1 cellular context compared by ENCODE assay signal in the genomic region with DNA sequence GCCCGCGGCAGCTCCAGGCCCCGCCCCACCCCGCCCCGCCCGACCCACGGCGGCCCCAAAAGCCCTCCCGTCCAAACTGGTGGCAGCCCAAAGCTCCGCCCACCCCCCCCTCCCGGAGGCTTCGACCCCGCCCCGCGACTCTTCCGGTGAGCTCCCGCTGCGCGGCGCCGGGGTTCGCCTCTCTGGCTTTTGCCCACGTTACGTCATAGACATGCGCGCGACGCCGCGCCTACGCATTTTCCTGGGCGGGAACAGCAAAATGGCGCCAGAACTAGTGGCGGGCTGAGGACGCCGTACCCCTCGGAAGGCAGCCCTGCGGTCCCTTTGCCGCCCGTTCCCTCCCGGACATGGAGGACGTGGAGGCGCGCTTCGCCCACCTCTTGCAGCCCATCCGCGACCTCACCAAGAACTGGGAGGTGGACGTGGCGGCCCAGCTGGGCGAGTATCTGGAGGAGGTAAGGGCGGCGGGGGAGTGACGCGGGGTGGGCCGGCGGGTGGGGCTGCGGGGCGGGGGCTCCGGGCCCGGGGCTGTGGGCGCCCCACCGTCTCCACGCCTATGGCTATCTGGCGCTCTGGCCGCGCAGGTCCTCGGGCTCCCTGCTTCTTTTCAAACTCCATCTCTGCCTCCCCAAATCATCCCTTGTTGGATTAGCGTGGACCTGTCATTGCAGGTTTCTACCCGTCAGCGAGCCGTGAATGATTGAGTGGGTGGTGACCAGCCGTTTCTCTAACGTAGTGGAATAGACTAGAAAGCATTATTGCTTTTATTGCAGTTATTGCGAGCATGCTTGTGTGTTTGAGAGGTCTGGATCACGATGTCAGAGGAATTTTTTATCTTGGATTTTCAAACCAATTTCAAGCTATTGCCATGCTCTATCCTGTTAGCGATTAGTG.
A peak's percentile ranks its signal among the peaks of the same experiment; 100 is the strongest.
TF ChIP-seq lines count a peak whose summit lies in the region.

A gene (plus strand): TSS at position 234 of the 894 bp plus-strand sequence. CDS start 114 bp downstream, at position 348.

TF ChIP-seq in K562, 482 proteins besides CTCF, POLR2A, EP300 and RAD21 (continued from another document and continues in another):
- TF ChIP-seq, protein P1, sequence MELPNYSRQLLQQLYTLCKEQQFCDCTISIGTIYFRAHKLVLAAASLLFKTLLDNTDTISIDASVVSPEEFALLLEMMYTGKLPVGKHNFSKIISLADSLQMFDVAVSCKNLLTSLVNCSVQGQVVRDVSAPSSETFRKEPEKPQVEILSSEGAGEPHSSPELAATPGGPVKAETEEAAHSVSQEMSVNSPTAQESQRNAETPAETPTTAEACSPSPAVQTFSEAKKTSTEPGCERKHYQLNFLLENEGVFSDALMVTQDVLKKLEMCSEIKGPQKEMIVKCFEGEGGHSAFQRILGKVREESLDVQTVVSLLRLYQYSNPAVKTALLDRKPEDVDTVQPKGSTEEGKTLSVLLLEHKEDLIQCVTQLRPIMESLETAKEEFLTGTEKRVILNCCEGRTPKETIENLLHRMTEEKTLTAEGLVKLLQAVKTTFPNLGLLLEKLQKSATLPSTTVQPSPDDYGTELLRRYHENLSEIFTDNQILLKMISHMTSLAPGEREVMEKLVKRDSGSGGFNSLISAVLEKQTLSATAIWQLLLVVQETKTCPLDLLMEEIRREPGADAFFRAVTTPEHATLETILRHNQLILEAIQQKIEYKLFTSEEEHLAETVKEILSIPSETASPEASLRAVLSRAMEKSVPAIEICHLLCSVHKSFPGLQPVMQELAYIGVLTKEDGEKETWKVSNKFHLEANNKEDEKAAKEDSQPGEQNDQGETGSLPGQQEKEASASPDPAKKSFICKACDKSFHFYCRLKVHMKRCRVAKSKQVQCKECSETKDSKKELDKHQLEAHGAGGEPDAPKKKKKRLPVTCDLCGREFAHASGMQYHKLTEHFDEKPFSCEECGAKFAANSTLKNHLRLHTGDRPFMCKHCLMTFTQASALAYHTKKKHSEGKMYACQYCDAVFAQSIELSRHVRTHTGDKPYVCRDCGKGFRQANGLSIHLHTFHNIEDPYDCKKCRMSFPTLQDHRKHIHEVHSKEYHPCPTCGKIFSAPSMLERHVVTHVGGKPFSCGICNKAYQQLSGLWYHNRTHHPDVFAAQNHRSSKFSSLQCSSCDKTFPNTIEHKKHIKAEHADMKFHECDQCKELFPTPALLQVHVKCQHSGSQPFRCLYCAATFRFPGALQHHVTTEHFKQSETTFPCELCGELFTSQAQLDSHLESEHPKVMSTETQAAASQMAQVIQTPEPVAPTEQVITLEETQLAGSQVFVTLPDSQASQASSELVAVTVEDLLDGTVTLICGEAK (IDR thresholded peaks at IDR 0.05): peak; percentile 68
- TF ChIP-seq, protein P1 (CRISPR knock-in tag; IDR thresholded peaks at IDR 0.05): no peak
- TF ChIP-seq TCF7L2 (IDR thresholded peaks at IDR 0.05; ENCODE audit: low read depth, low read length) (no peak), LARP7 (IDR thresholded peaks at IDR 0.05) (no peak), TCF3 (CRISPR knock-in tag; IDR thresholded peaks at IDR 0.05) (no peak), HDAC1 (IDR thresholded peaks at IDR 0.05) (peak in 1 of 2 experiments; percentile 86; a peak in 2 of 4 replicates), ELF2 (CRISPR knock-in tag; IDR thresholded peaks at IDR 0.05) (no peak), ZNF830 (CRISPR knock-in tag; IDR thresholded peaks at IDR 0.05) (no peak), TAF7 (tag; IDR thresholded peaks at IDR 0.05) (peak; percentile 88), E2F3 (CRISPR knock-in tag; IDR thresholded peaks at IDR 0.05) (peak; percentile 97), GABPB2 (CRISPR knock-in tag; conservative IDR thresholded peaks at IDR 0.05) (no peak), TAL1 (IDR thresholded peaks at IDR 0.05) (no peak), MCM7 (IDR thresholded peaks at IDR 0.05) (no peak), SIN3A (IDR thresholded peaks at IDR 0.05; ENCODE audit: borderline replicate concordance in 2 of 2, control insufficient read depth in 1 of 2, low read depth in 2 of 2, low read length in 2 of 2) (no peak), RB1 (IDR thresholded peaks at IDR 0.05; ENCODE audit: low read depth) (peak; percentile 99), SMAD3 (CRISPR knock-in tag; conservative IDR thresholded peaks at IDR 0.05) (no peak), SAFB (IDR thresholded peaks at IDR 0.05; ENCODE audit: borderline replicate concordance, low read depth, low read length) (no peak), L3MBTL2 (IDR thresholded peaks at IDR 0.05) (no peak), XRCC5 (IDR thresholded peaks at IDR 0.05; ENCODE audit: low read depth, low read length) (no peak), ZNF717 (CRISPR knock-in tag; IDR thresholded peaks at IDR 0.05) (no peak), CC2D1A (IDR thresholded peaks at IDR 0.05) (no peak), ZC3H11A (IDR thresholded peaks at IDR 0.05; ENCODE audit: low read depth, low read length) (no peak), CREB1 (IDR thresholded peaks at IDR 0.05) (peak; percentile 98), CREB1 (CRISPR knock-in tag; IDR thresholded peaks at IDR 0.05) (peak; percentile 97), PCBP2 (IDR thresholded peaks at IDR 0.05; ENCODE audit: low read depth, low read length, poor library complexity, severe bottlenecking) (no peak), HNRNPL (IDR thresholded peaks at IDR 0.05; ENCODE audit: low read depth, low read length) (no peak), TBP (optimal IDR thresholded peaks at IDR 0.05; ENCODE audit: low read depth, low read length) (peak; percentile 95), ZNF561 (CRISPR knock-in tag; conservative IDR thresholded peaks at IDR 0.05) (no peak), ZFP30 (CRISPR knock-in tag; IDR thresholded peaks at IDR 0.05; ENCODE audit: borderline replicate concordance) (no peak), PHF20 (IDR thresholded peaks at IDR 0.05; ENCODE audit: partially characterized antibody) (peak; percentile 88), MTA2 (IDR thresholded peaks at IDR 0.05; ENCODE audit: low read depth) (no peak), HMG20B (CRISPR knock-in tag; IDR thresholded peaks at IDR 0.05) (no peak)
- TF ChIP-seq, protein P2, sequence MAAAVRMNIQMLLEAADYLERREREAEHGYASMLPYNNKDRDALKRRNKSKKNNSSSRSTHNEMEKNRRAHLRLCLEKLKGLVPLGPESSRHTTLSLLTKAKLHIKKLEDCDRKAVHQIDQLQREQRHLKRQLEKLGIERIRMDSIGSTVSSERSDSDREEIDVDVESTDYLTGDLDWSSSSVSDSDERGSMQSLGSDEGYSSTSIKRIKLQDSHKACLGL (CRISPR knock-in tag; IDR thresholded peaks at IDR 0.05; ENCODE audit: borderline replicate concordance, poor library complexity, severe bottlenecking): no peak
- TF ChIP-seq, protein P3, sequence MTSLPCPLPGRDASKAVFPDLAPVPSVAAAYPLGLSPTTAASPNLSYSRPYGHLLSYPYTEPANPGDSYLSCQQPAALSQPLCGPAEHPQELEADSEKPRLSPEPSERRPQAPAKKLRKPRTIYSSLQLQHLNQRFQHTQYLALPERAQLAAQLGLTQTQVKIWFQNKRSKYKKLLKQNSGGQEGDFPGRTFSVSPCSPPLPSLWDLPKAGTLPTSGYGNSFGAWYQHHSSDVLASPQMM (CRISPR knock-in tag; IDR thresholded peaks at IDR 0.05): no peak
- TF ChIP-seq, protein P4, sequence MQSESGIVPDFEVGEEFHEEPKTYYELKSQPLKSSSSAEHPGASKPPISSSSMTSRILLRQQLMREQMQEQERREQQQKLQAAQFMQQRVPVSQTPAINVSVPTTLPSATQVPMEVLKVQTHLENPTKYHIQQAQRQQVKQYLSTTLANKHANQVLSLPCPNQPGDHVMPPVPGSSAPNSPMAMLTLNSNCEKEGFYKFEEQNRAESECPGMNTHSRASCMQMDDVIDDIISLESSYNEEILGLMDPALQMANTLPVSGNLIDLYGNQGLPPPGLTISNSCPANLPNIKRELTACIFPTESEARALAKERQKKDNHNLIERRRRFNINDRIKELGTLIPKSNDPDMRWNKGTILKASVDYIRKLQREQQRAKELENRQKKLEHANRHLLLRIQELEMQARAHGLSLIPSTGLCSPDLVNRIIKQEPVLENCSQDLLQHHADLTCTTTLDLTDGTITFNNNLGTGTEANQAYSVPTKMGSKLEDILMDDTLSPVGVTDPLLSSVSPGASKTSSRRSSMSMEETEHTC (IDR thresholded peaks at IDR 0.05): no peak
- TF ChIP-seq, protein P5, sequence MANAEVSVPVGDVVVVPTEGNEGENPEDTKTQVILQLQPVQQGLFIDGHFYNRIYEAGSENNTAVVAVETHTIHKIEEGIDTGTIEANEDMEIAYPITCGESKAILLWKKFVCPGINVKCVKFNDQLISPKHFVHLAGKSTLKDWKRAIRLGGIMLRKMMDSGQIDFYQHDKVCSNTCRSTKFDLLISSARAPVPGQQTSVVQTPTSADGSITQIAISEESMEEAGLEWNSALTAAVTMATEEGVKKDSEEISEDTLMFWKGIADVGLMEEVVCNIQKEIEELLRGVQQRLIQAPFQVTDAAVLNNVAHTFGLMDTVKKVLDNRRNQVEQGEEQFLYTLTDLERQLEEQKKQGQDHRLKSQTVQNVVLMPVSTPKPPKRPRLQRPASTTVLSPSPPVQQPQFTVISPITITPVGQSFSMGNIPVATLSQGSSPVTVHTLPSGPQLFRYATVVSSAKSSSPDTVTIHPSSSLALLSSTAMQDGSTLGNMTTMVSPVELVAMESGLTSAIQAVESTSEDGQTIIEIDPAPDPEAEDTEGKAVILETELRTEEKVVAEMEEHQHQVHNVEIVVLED (CRISPR knock-in tag; IDR thresholded peaks at IDR 0.05): peak; percentile 60
- TF ChIP-seq, protein P6, sequence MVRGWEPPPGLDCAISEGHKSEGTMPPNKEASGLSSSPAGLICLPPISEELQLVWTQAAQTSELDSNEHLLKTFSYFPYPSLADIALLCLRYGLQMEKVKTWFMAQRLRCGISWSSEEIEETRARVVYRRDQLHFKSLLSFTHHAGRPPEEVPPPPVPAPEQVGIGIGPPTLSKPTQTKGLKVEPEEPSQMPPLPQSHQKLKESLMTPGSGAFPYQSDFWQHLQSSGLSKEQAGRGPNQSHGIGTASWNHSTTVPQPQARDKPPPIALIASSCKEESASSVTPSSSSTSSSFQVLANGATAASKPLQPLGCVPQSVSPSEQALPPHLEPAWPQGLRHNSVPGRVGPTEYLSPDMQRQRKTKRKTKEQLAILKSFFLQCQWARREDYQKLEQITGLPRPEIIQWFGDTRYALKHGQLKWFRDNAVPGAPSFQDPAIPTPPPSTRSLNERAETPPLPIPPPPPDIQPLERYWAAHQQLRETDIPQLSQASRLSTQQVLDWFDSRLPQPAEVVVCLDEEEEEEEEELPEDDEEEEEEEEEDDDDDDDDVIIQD (CRISPR knock-in tag; IDR thresholded peaks at IDR 0.05): no peak
- TF ChIP-seq, protein P7, sequence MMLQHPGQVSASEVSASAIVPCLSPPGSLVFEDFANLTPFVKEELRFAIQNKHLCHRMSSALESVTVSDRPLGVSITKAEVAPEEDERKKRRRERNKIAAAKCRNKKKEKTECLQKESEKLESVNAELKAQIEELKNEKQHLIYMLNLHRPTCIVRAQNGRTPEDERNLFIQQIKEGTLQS (IDR thresholded peaks at IDR 0.05): peak; percentile 77
- TF ChIP-seq, protein P7 (CRISPR knock-in tag; conservative IDR thresholded peaks at IDR 0.05): no peak
- TF ChIP-seq, protein P8, sequence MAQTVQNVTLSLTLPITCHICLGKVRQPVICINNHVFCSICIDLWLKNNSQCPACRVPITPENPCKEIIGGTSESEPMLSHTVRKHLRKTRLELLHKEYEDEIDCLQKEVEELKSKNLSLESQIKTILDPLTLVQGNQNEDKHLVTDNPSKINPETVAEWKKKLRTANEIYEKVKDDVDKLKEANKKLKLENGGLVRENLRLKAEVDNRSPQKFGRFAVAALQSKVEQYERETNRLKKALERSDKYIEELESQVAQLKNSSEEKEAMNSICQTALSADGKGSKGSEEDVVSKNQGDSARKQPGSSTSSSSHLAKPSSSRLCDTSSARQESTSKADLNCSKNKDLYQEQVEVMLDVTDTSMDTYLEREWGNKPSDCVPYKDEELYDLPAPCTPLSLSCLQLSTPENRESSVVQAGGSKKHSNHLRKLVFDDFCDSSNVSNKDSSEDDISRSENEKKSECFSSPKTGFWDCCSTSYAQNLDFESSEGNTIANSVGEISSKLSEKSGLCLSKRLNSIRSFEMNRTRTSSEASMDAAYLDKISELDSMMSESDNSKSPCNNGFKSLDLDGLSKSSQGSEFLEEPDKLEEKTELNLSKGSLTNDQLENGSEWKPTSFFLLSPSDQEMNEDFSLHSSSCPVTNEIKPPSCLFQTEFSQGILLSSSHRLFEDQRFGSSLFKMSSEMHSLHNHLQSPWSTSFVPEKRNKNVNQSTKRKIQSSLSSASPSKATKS (CRISPR knock-in tag; IDR thresholded peaks at IDR 0.05): no peak
